In the genomic region with DNA sequence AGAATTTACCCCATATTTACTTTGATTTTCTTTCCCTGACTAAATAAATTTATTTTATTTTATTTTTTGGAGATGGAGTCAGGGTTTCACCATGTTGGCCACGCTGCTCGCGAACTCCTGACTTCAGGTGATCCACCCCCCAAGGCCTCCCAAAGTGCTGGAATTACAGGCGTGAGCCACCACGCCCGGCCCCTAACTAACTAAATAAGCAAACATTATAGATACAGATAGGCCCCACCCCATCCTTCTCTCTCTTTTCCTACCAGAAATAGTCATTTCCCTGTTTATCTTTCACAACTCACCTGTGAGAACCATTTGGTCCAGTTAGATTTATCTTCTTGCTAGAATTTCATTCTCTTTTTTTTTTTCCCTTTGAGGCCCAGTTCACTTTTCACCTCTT, we compare ENCODE assay signal across 35 cellular contexts.
"Had no signal": no experiment of that assay in that cellular context is flagged by ENCODE, and none has a peak within 500 bp of the region (broad histone marks: within the 10 kb centered on the region; RNA-seq: fewer than 3 reads in every experiment).

No MANE protein-coding gene starts in this region.

- DNase-seq: Karpas-422, Kasumi-1, MG63, MM.1S, MV-4-11, NCI-H1048, NCI-H1092, NCI-H1092 treated with DMSO at 0.1 percent for 48 hours, NCI-H1105, NCI-H1105 treated with DMSO at 0.1 percent for 48 hours, NCI-H1417, NCI-H1417 treated with DMSO at 0.1 percent for 48 hours, NCI-H1436, NCI-H1436 treated with DMSO at 0.1 percent for 48 hours, NCI-H146, NCI-H1694, NCI-H1694 treated with DMSO at 0.1 percent for 48 hours, NCI-H187, NCI-H187 treated with DMSO at 0.1 percent for 48 hours, NCI-H1930, NCI-H2029, NCI-H2029 treated with DMSO at 0.1 percent for 48 hours, NCI-H2081, NCI-H2081 treated with DMSO at 0.1 percent for 48 hours, NCI-H2107, NCI-H2171, NCI-H2171 treated with DMSO at 0.1 percent for 48 hours, NCI-H2227 treated with DMSO at 0.1 percent for 48 hours, NCI-H226, NCI-H345, NCI-H446, NCI-H446 treated with DMSO at 0.1 percent for 48 hours, NCI-H510A, NCI-H510A treated with DMSO at 0.1 percent for 48 hours had no signal

- H3K4me3 ChIP-seq: MG63 had no signal

- H3K36me3 ChIP-seq: MG63 had no signal

- H3K27ac ChIP-seq: KMS-11 had no signal

- H3K9me3 ChIP-seq: MG63 had no signal
